8 cellular contexts compared by ENCODE assay signal in the genomic region with DNA sequence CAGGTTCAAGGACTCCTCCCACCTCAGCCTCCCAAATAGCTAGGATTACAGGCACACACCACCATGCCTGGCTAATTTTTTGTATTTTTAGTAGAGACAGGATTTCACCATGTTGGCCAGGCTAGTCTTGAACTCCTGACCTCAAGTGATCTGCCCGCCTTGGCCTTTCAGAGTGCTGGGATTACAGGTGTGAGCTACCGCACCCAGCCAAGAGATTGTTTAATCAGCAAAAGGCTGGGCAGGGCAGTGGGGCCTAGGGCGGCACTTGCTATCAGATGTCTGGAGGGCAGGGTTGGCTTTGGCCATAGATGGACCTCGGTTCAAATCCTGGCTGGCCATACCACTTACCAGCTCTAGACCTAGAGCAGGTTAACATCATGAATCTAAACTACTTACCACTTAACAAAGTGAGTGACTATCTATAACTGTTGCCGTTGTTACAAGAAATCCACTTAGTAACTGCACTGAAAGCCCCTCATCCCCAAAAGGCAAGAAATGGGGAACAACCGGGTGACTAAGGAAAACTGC.
DNase-seq lines count a peak whose midpoint lies in the region; ATAC-seq and TF ChIP-seq lines count a peak whose summit lies in the region.
"Not testable (repeated sequence)": the region's sequence is repeated elsewhere in the genome, so short reads cannot be mapped to it uniquely, and the experiment has no call there.

No MANE protein-coding gene starts in this region.

- H3K36me3 ChIP-seq in CD8-positive, alpha-beta T cell (ENCODE audit: insufficient read depth, low read length); Peyer's patch; breast epithelium; iPS-15b (ENCODE audit: control insufficient read depth, insufficient read depth, low read length); psoas muscle (ENCODE audit: insufficient read depth in 1 of 2, low read depth in 1 of 2); subcutaneous abdominal adipose tissue (ENCODE audit: control insufficient read depth in 5 of 5, insufficient read depth in 5 of 5, low read length in 5 of 5): not testable (repeated sequence)

- H3K27me3 ChIP-seq in CD8-positive, alpha-beta T cell (ENCODE audit: insufficient read depth, low read length); Peyer's patch; breast epithelium; iPS-15b (ENCODE audit: control insufficient read depth, insufficient read depth, low read length); psoas muscle (ENCODE audit: insufficient read depth in 3 of 3, low read length in 2 of 3); subcutaneous abdominal adipose tissue (ENCODE audit: control insufficient read depth in 5 of 5, insufficient read depth in 4 of 5, low read length in 5 of 5): not testable (repeated sequence)

- peaks cover 48% of the 10 kb centered on the region for H3K4me1 ChIP-seq in CD8-positive, alpha-beta T cell (ENCODE audit: insufficient read depth, low read length)
- H3K4me1 ChIP-seq in Peyer's patch = peaks cover 0 to 19% (median 10%) of the 10 kb centered on the region in 4 donors
- H3K4me1 ChIP-seq in breast epithelium, psoas muscle: not testable (repeated sequence)
- peaks cover 17% of the 10 kb centered on the region for H3K4me1 ChIP-seq in iPS-15b (ENCODE audit: control insufficient read depth, insufficient read depth, low read length)
- H3K4me1 ChIP-seq in subcutaneous abdominal adipose tissue (ENCODE audit: control insufficient read depth in 5 of 5, insufficient read depth in 5 of 5, low read length in 5 of 5) = peaks cover 0 to 22% (median 10%) of the 10 kb centered on the region in 5 donors

- not testable (repeated sequence) for H3K9me3 Mint-ChIP-seq in CD8-positive, alpha-beta T cell

- CTCF ChIA-PET in CD8-positive, alpha-beta T cell (lab: Charles Lee) = interaction anchor here (1.0 to 4.5 kb wide), 8 partner anchors 8 to 430 kb away, joined by 3 to 33 read pairs (median 5); no protein-coding TSS in a partner anchor

- intact Hi-C loops in CD8-positive, alpha-beta T cell (cut with DNase I, micrococcal nuclease) = loop anchor here (1.0 to 10.0 kb wide), 7 partner anchors 12 to 359 kb away; no protein-coding TSS in a partner anchor
- intact Hi-C loops in breast epithelium (cut with DNase I; ENCODE audit: low total_unique reads); psoas muscle (cut with DNase I): not testable (repeated sequence)

- POLR2A ChIA-PET in CD8-positive, alpha-beta T cell (lab: Charles Lee) = interaction anchor here (0.7 to 2.1 kb wide), 6 partner anchors 8 to 464 kb away, joined by 3 to 10 read pairs (median 4); a partner anchor contains a TSS

- H3K4me1 Mint-ChIP-seq in CD8-positive, alpha-beta T cell (ENCODE audit: low read depth) = peaks cover 62% of the 10 kb centered on the region

- peak overlapping the region; percentile 88 for H3K27ac Mint-ChIP-seq in CD8-positive, alpha-beta T cell

- not testable (repeated sequence) for DNase-seq in CD8-positive, alpha-beta T cell; Peyer's patch; breast epithelium (ENCODE audit: low spot score in 2 of 2); psoas muscle
- DNase-seq in activated CD8-positive, alpha-beta memory T cell treated with anti-CD3 and anti-CD28 coated beads, Interleukin-2, amount 50 U/mL, for 48 hours = peak; percentile 79

- peak overlapping the region; percentile 79 for H3K4me3 Mint-ChIP-seq in CD8-positive, alpha-beta T cell

- ATAC-seq in CD8-positive, alpha-beta T cell; psoas muscle: not testable (repeated sequence)
- peak; percentile 5 for ATAC-seq in HG03139 (IDR thresholded peaks at IDR 0.05; ENCODE audit: unreplicated experiment)

- peak overlapping the region; percentile 46 for H3K4me3 ChIP-seq in CD8-positive, alpha-beta T cell (ENCODE audit: low read depth, low read length)
- H3K4me3 ChIP-seq in Peyer's patch (peak overlapping the region in 3 of 4 donors; percentile 4 to 37 (median 32)), breast epithelium (peak overlapping the region in 2 of 3 donors; percentile 21 to 60), subcutaneous abdominal adipose tissue (ENCODE audit: low read depth in 1 of 5, low read length in 5 of 5) (peak overlapping the region in 4 of 5 donors; percentile 15 to 53 (median 38))
- not testable (repeated sequence) for H3K4me3 ChIP-seq in iPS-15b (ENCODE audit: low read depth, low read length); psoas muscle

- TF ChIP-seq POLR2A in Peyer's patch (IDR thresholded peaks at IDR 0.05); breast epithelium (IDR thresholded peaks at IDR 0.05): not testable (repeated sequence)

- not testable (repeated sequence) for H3K27me3 Mint-ChIP-seq in CD8-positive, alpha-beta T cell (ENCODE audit: low read depth)

- not testable (repeated sequence) for H3K9me3 ChIP-seq in CD8-positive, alpha-beta T cell (ENCODE audit: low read length); Peyer's patch; breast epithelium; iPS-15b (ENCODE audit: control insufficient read depth, insufficient read depth, low read length); psoas muscle; subcutaneous abdominal adipose tissue (ENCODE audit: control insufficient read depth in 5 of 5, low read length in 5 of 5)

- not testable (repeated sequence) for H3K36me3 Mint-ChIP-seq in CD8-positive, alpha-beta T cell

- H3K9ac ChIP-seq in iPS-15b (ENCODE audit: low read depth, low read length) = peak overlapping the region; percentile 12
- H3K9ac ChIP-seq in subcutaneous abdominal adipose tissue (ENCODE audit: low read length in 5 of 5) = peak overlapping the region in 1 of 5 donors; percentile 1

- 91 to 93% (median 92%) methylated on average over 6 of the region's 6 CpGs for WGBS in psoas muscle, 3 donors

- TF ChIP-seq CTCF in CD8-positive, alpha-beta T cell (IDR thresholded peaks at IDR 0.05); Peyer's patch (IDR thresholded peaks at IDR 0.05); breast epithelium (IDR thresholded peaks at IDR 0.05); psoas muscle (IDR thresholded peaks at IDR 0.05): not testable (repeated sequence)

- peak overlapping the region; percentile 8 for H3K27ac ChIP-seq in CD8-positive, alpha-beta T cell (ENCODE audit: low read depth, low read length)
- peak overlapping the region in 3 of 4 donors; percentile 35 to 75 (median 37) for H3K27ac ChIP-seq in Peyer's patch
- H3K27ac ChIP-seq in breast epithelium = peak overlapping the region; percentile 78 to 79
- peak overlapping the region; percentile 9 for H3K27ac ChIP-seq in psoas muscle
- not testable (repeated sequence) for H3K27ac ChIP-seq in subcutaneous abdominal adipose tissue (ENCODE audit: low read depth, low read length)
